In the genomic region with DNA sequence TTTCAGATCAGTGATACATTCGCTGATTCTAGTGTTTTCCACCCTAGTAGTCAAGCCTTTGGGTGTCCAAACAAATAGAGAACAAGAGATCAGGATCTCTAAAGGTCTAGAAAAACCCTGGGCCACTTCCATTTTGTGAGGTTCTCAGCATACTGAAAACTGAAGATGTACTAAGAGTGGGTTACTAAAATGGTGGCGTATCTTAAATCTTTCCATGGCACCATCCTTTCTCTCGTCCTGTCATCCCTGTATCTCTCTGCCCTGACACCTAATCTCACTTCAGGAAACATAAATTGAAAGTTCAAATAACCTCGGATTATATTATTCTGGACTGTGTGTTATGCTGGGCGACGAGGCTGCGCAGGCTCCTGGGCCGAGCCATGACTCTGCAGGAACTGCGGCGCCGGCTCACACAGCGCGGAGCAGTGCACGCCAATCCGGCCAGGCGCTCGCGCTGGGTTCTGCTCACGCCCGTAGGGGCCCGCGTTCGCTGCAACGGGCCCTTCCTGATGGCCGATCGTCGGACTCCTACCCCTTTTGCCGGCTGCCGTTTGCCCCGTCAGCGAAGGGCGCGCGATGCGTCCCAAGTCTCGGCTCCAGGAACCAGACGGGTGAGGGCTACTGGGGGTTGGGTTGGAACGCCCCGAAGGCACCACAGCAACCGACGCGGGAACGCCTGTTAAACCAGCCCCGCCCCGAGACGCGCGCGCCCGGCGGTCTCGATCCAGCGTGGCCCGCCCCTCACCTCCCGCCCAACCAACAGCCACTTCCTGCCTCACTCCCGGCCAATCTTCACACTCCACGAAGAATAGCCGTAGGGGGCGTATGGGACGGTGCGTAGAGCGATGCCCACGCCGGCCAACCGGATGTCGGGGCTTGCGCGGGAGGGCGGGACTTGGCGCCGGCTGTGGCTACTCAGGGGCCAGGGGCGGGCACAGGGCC, we compare ENCODE assay signal across 1 cellular context.
TF ChIP-seq lines count a peak whose summit lies in the region.

No MANE protein-coding gene starts in this region.

TF ChIP-seq in K562, 482 proteins besides CTCF, POLR2A, EP300 and RAD21 (continued from another document and continues in another):
- TF ChIP-seq ZSCAN32 (CRISPR knock-in tag; IDR thresholded peaks at IDR 0.05) (0 out of 2 replicates have a peak, but pooled peaks have one; percentile 5), EHMT2 (IDR thresholded peaks at IDR 0.05) (no peak), KAT2B (IDR thresholded peaks at IDR 0.05; ENCODE audit: low read depth, low read length) (no peak), KDM4B (IDR thresholded peaks at IDR 0.05; ENCODE audit: borderline replicate concordance in 2 of 2, low read depth in 1 of 2) (no peak), STAT5B (CRISPR knock-in tag; IDR thresholded peaks at IDR 0.05) (no peak), TCF7 (IDR thresholded peaks at IDR 0.05; ENCODE audit: borderline replicate concordance) (no peak), HDAC2 (IDR thresholded peaks at IDR 0.05) (no peak; the same call in none of the 2 replicates), SAFB2 (IDR thresholded peaks at IDR 0.05; ENCODE audit: borderline replicate concordance, low read depth, low read length, severe bottlenecking) (no peak), MTF1 (CRISPR knock-in tag; IDR thresholded peaks at IDR 0.05; ENCODE audit: borderline replicate concordance) (no peak), ZNF57 (CRISPR knock-in tag; IDR thresholded peaks at IDR 0.05) (no peak), ARHGAP35 (IDR thresholded peaks at IDR 0.05; ENCODE audit: partially characterized antibody) (no peak), CBFA2T2 (conservative IDR thresholded peaks at IDR 0.05) (no peak), AFF4 (CRISPR knock-in tag; IDR thresholded peaks at IDR 0.05) (peak; percentile 13; the same call in 1 of the 2 replicates), EZH2 (IDR thresholded peaks at IDR 0.05; ENCODE audit: borderline replicate concordance, low read depth, low read length) (no peak), NR2C1 (IDR thresholded peaks at IDR 0.05) (no peak), NR2C1 (tag; IDR thresholded peaks at IDR 0.05) (no peak), ZNF586 (CRISPR knock-in tag; conservative IDR thresholded peaks at IDR 0.05) (no peak), ZBTB1 (CRISPR knock-in tag; IDR thresholded peaks at IDR 0.05; ENCODE audit: borderline replicate concordance, low read depth) (no peak), MCM2 (IDR thresholded peaks at IDR 0.05; ENCODE audit: low read depth) (no peak), ASH1L (IDR thresholded peaks at IDR 0.05; ENCODE audit: borderline replicate concordance, low read depth, partially characterized antibody) (peak; percentile 94), POLR2G (IDR thresholded peaks at IDR 0.05; ENCODE audit: low read depth, low read length) (peak; percentile 90), E2F8 (IDR thresholded peaks at IDR 0.05; ENCODE audit: low read depth, partially characterized antibody) (peak; percentile 70), E4F1 (CRISPR knock-in tag; IDR thresholded peaks at IDR 0.05; ENCODE audit: borderline replicate concordance) (no peak), RERE (CRISPR knock-in tag; IDR thresholded peaks at IDR 0.05; ENCODE audit: borderline replicate concordance) (no peak), POLR2AphosphoS2 (IDR thresholded peaks at IDR 0.05; ENCODE audit: low read length) (no peak; the same call in 1 of the 2 replicates), CEBPZ (IDR thresholded peaks at IDR 0.05; ENCODE audit: borderline replicate concordance, low read depth, low read length) (peak; percentile 93), ZNF212 (CRISPR knock-in tag; IDR thresholded peaks at IDR 0.05) (no peak), ZNF41 (CRISPR knock-in tag; conservative IDR thresholded peaks at IDR 0.05) (no peak), TSC22D4 (tag; IDR thresholded peaks at IDR 0.05) (no peak)
- TF ChIP-seq, protein P1, sequence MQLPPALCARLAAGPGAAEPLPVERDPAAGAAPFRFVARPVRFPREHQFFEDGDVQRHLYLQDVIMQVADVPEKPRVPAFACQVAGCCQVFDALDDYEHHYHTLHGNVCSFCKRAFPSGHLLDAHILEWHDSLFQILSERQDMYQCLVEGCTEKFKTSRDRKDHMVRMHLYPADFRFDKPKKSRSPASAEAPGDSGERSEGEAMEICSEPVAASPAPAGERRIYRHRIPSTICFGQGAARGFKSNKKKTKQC (CRISPR knock-in tag; IDR thresholded peaks at IDR 0.05) = peak; percentile 77
- TF ChIP-seq, protein P2, sequence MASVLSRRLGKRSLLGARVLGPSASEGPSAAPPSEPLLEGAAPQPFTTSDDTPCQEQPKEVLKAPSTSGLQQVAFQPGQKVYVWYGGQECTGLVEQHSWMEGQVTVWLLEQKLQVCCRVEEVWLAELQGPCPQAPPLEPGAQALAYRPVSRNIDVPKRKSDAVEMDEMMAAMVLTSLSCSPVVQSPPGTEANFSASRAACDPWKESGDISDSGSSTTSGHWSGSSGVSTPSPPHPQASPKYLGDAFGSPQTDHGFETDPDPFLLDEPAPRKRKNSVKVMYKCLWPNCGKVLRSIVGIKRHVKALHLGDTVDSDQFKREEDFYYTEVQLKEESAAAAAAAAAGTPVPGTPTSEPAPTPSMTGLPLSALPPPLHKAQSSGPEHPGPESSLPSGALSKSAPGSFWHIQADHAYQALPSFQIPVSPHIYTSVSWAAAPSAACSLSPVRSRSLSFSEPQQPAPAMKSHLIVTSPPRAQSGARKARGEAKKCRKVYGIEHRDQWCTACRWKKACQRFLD (CRISPR knock-in tag; IDR thresholded peaks at IDR 0.05) = peak; percentile 80
